11 cellular contexts compared by ENCODE assay signal in the genomic region with DNA sequence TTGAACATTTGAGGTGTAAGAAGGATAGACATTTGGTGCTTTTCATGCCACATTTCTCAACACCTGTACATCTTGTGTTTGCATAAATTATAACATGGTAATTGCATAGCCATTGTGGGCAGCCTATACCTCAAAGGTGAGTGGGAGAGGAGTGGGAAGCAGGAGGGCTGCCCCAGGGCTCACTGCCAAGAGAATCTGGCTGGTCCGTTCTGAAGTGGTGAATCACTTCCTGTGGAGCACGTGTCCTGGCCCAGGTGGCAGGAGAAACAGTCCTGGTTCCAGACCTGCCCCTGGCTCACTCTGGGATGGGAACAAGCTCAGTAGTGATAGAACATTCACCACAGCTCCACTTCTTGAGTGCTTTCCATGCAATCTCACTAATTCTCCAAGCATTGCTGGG. TPM values are rescaled to one million over a fixed set of nuclear protein-coding genes. Genes with fewer than 3 reads are reported as not detected.
DNase-seq lines count a peak whose midpoint lies in the region; ATAC-seq and TF ChIP-seq lines count a peak whose summit lies in the region.
"Had no signal": no experiment of that assay in that cellular context is flagged by ENCODE, and none has a peak within 500 bp of the region (broad histone marks: within the 10 kb centered on the region; RNA-seq: fewer than 3 reads in every experiment).

No MANE protein-coding gene starts in this region.

- H3K27me3 Mint-ChIP-seq in activated CD4-positive, alpha-beta T cell treated with anti-CD3 and anti-CD28 coated beads, Interleukin-2, amount 10 ng/mL, durations not matched to agents 7 days and 5 days, result peaks cover 10% of the 10 kb centered on the region

- no peaks in the 10 kb centered on the region for H3K36me3 Mint-ChIP-seq in activated CD4-positive, alpha-beta T cell treated with anti-CD3 and anti-CD28 coated beads, Interleukin-2, amount 10 ng/mL, durations not matched to agents 7 days and 5 days (ENCODE audit: low read depth)
- H3K36me3 Mint-ChIP-seq: brain, T-cell had no signal

- DNase-seq in activated CD4-positive, alpha-beta T cell treated with anti-CD3 and anti-CD28 coated beads, Interleukin-2, amount 50 U/mL, for 1 hour, result peak; percentile 9
- no peak for DNase-seq in activated CD4-positive, alpha-beta T cell treated with anti-CD3 and anti-CD28 coated beads, Interleukin-2, amount 10 ng/mL, durations not matched to agents 7 days and 5 days
- peak; percentile 43 for DNase-seq in HPDE6-E6E7 (ENCODE audit: extremely low spot score)
- peak; percentile 45 for DNase-seq in SHP77 treated with DMSO at 0.1 percent for 48 hours (lab: John Stamatoyannopoulos, UW)
- no peak for DNase-seq in lower lobe of right lung
- DNase-seq in DMS114 treated with DMSO at 0.1 percent for 48 hours (lab: John Stamatoyannopoulos, UW; ENCODE audit: unreplicated experiment), result no peak
- DNase-seq: T-cell had no signal

- CTCF ChIA-PET in activated CD4-positive, alpha-beta T cell treated with anti-CD3 and anti-CD28 coated beads, Interleukin-2, amount 10 ng/mL, durations not matched to agents 7 days and 5 days (lab: Charles Lee), result interaction anchor here (1.0 to 1.2 kb wide), 3 partner anchors 9 to 24 kb away, joined by 3 read pairs; no protein-coding TSS in a partner anchor

- POLR2A ChIA-PET in activated CD4-positive, alpha-beta T cell treated with anti-CD3 and anti-CD28 coated beads, Interleukin-2, amount 10 ng/mL, durations not matched to agents 7 days and 5 days (lab: Charles Lee), result no interaction called here

- ATAC-seq in lower lobe of right lung, result peak; percentile 19 to 30
- ATAC-seq in GM18868 (IDR thresholded peaks at IDR 0.05; ENCODE audit: unreplicated experiment), result no peak
- ATAC-seq in GM18858 (IDR thresholded peaks at IDR 0.05; ENCODE audit: unreplicated experiment), result no peak
- ATAC-seq: T-cell had no signal

- H3K4me3 Mint-ChIP-seq in activated CD4-positive, alpha-beta T cell treated with anti-CD3 and anti-CD28 coated beads, Interleukin-2, amount 10 ng/mL, durations not matched to agents 7 days and 5 days, result no peak overlapping the region
- H3K4me3 Mint-ChIP-seq: brain, T-cell had no signal

- no peak overlapping the region for H3K4me3 ChIP-seq in lower lobe of right lung

- no peaks in the 10 kb centered on the region for H3K9me3 ChIP-seq in lower lobe of right lung

- H3K4me1 Mint-ChIP-seq in activated CD4-positive, alpha-beta T cell treated with anti-CD3 and anti-CD28 coated beads, Interleukin-2, amount 10 ng/mL, durations not matched to agents 7 days and 5 days, result peaks cover 2% of the 10 kb centered on the region

- intact Hi-C loops in lower lobe of right lung (cut with DNase I), result loop anchor here (5.0 kb wide), 1 partner anchor 243 kb away; no protein-coding TSS in a partner anchor

- H3K4me1 ChIP-seq in lower lobe of right lung, result no peaks in the 10 kb centered on the region

- TF ChIP-seq CTCF in lower lobe of right lung (IDR thresholded peaks at IDR 0.05), result no peak

- H3K27ac Mint-ChIP-seq in activated CD4-positive, alpha-beta T cell treated with anti-CD3 and anti-CD28 coated beads, Interleukin-2, amount 10 ng/mL, durations not matched to agents 7 days and 5 days, result no peak overlapping the region
- H3K27ac Mint-ChIP-seq: brain, T-cell had no signal

- no peak overlapping the region for H3K27ac ChIP-seq in lower lobe of right lung

- peaks cover 5% of the 10 kb centered on the region for H3K27me3 ChIP-seq in lower lobe of right lung (ENCODE audit: low read depth)

- no peaks in the 10 kb centered on the region for H3K9me3 Mint-ChIP-seq in activated CD4-positive, alpha-beta T cell treated with anti-CD3 and anti-CD28 coated beads, Interleukin-2, amount 10 ng/mL, durations not matched to agents 7 days and 5 days
- H3K9me3 Mint-ChIP-seq: brain, T-cell had no signal

- no peaks in the 10 kb centered on the region for H3K36me3 ChIP-seq in lower lobe of right lung

RNA-seq across cellular contexts. Expression of a gene that starts 11.6 kb away (rescaled TPM):
- not detected for total RNA-seq in activated CD4-positive, alpha-beta T cell treated with anti-CD3 and anti-CD28 coated beads, Interleukin-2, amount 10 ng/mL, durations not matched to agents 7 days and 5 days
- 19.1 TPM for total RNA-seq in lower lobe of right lung
- total RNA-seq: NCI-H460, T-cell had no signal

RNA-seq across cellular contexts. Expression of a gene that starts 34.2 kb away (rescaled TPM):
- under 1 TPM in 1 of 2 experiments, not detected in 1; 0.06 TPM for total RNA-seq in activated CD4-positive, alpha-beta T cell treated with anti-CD3 and anti-CD28 coated beads, Interleukin-2, amount 10 ng/mL, durations not matched to agents 7 days and 5 days
- total RNA-seq in lower lobe of right lung, result 3.6 TPM

Comparison
In these comparisons a context has a peak if more than half of its experiments do, and no peak if none do; other contexts are left out.
1. DNase-seq: peak in activated CD4-positive, alpha-beta T cell treated with anti-CD3 and anti-CD28 coated beads, Interleukin-2, amount 50 U/mL, for 1 hour (single experiment), HPDE6-E6E7 (single experiment) and SHP77 treated with DMSO at 0.1 percent for 48 hours (single experiment); none in activated CD4-positive, alpha-beta T cell treated with anti-CD3 and anti-CD28 coated beads, Interleukin-2, amount 10 ng/mL, durations not matched to agents 7 days and 5 days (single experiment), lower lobe of right lung (single experiment) and DMS114 treated with DMSO at 0.1 percent for 48 hours (single experiment).
2. ATAC-seq: peak in lower lobe of right lung (2 of 2); none in GM18868 (single experiment) and GM18858 (single experiment).
3. RNA of a gene that starts 11.6 kb away (total RNA-seq): 19.1 TPM in lower lobe of right lung (single experiment); not detected in activated CD4-positive, alpha-beta T cell treated with anti-CD3 and anti-CD28 coated beads, Interleukin-2, amount 10 ng/mL, durations not matched to agents 7 days and 5 days; every median in the first group is over 10 times any median in the second.